8 cellular contexts compared by ENCODE assay signal in genomic region chr15:63048986-63049665, GRCh38. TPM values are rescaled to one million over a fixed set of nuclear protein-coding genes. Genes with fewer than 3 reads are reported as not detected.
A peak's percentile ranks its signal among the peaks of the same experiment; 100 is the strongest.
DNase-seq lines count a peak whose midpoint lies in the region; ATAC-seq and TF ChIP-seq lines count a peak whose summit lies in the region.

No MANE protein-coding gene starts in this region.

- no TSS peak for BruUV-seq in PC-9 (replicated peaks; lab: Mats Ljungman, UMichigan)

- peaks cover 37 to 52% (median 38%) of the 10 kb centered on the region in 11 experiments for H3K27me3 ChIP-seq in BLaER1 treated with 17β-estradiol and CSF1 and Interleukin-3, amounts not matched to agents 10 nM and 100 nM
- H3K27me3 ChIP-seq in PC-9 (ENCODE audit: insufficient read depth, low read depth) = no peaks in the 10 kb centered on the region

- H3K36me3 ChIP-seq in BLaER1 treated with 17β-estradiol and CSF1 and Interleukin-3, amounts not matched to agents 10 nM and 100 nM = no peaks in the 10 kb centered on the region
- peaks cover 49% of the 10 kb centered on the region; the same call in 1 of the 2 replicates for H3K36me3 ChIP-seq in PC-9 (ENCODE audit: low read depth)

- H3F3A ChIP-seq in PC-9 (ENCODE audit: insufficient read depth, low read depth) = peaks cover 34% of the 10 kb centered on the region

- H3K4me3 ChIP-seq in BLaER1 treated with 17β-estradiol and CSF1 and Interleukin-3, amounts not matched to agents 10 nM and 100 nM = peak overlapping the region; percentile 72 to 94 (median 80)
- H3K4me3 ChIP-seq in PC-9 = peak overlapping the region; percentile 80

- peaks cover 11 to 23% (median 16%) of the 10 kb centered on the region in 10 experiments; a peak in 18 of 20 replicates for H3K4me1 ChIP-seq in BLaER1 treated with 17β-estradiol and CSF1 and Interleukin-3, amounts not matched to agents 10 nM and 100 nM
- peaks cover 50% of the 10 kb centered on the region for H3K4me1 ChIP-seq in PC-9 (replicated peaks; ENCODE audit: insufficient read depth)

- H3K9me2 ChIP-seq in PC-9 (ENCODE audit: insufficient read depth) = no peaks in the 10 kb centered on the region

- peak overlapping the region; percentile 63 to 83 (median 75); a peak in 20 of 22 replicates for H3K9ac ChIP-seq in BLaER1 treated with 17β-estradiol and CSF1 and Interleukin-3, amounts not matched to agents 10 nM and 100 nM

- intact Hi-C loops in PC-9 (cut with micrococcal nuclease; ENCODE audit: unreplicated experiment) = loop anchor here (1.0 to 10.0 kb wide), 9 partner anchors 44 to 453 kb away; partner anchors contain the start of genes RPS27L and USP3

- CTCF ChIA-PET in HEK293T (lab: Yijun Ruan, JAX) = interaction anchor here (0.7 to 2.9 kb wide), 5 partner anchors 13 to 123 kb away, joined by 3 to 18 read pairs (median 7); no protein-coding TSS in a partner anchor
- CTCF ChIA-PET in PC-9 (lab: Charles Lee) = interaction anchor here (0.6 to 1.9 kb wide), 4 partner anchors 33 to 597 kb away, joined by 3 to 9 read pairs (median 6); no protein-coding TSS in a partner anchor

- no peak overlapping the region for H2AFZ ChIP-seq in PC-9

- ATAC-seq in GM19324 (IDR thresholded peaks at IDR 0.05; ENCODE audit: low FRiP score, unreplicated experiment) (no peak), HG03439 (IDR thresholded peaks at IDR 0.05; ENCODE audit: unreplicated experiment) (no peak)

- no peaks in the 10 kb centered on the region; a peak in 1 of 22 replicates for H3K9me3 ChIP-seq in BLaER1 treated with 17β-estradiol and CSF1 and Interleukin-3, amounts not matched to agents 10 nM and 100 nM (replicated peaks in 1 of 11)
- no peaks in the 10 kb centered on the region for H3K9me3 ChIP-seq in PC-9 (ENCODE audit: insufficient read depth, low read depth)

- H3K4me2 ChIP-seq in BLaER1 treated with 17β-estradiol and CSF1 and Interleukin-3, amounts not matched to agents 10 nM and 100 nM = peak overlapping the region; percentile 79 to 99 (median 95)
- H3K4me2 ChIP-seq in PC-9 = peak overlapping the region; percentile 98

- POLR2A ChIA-PET in HEK293T (lab: Yijun Ruan, JAX) (no interaction called here), PC-9 (lab: Charles Lee; ENCODE audit: unreplicated experiment) (interaction anchor here (0.6 kb wide), 2 partner anchors 127 to 196 kb away, joined by 9 read pairs; no protein-coding TSS in a partner anchor)

- peaks cover 0 to 16% (median 0%) of the 10 kb centered on the region in 11 experiments; a peak in 7 of 22 replicates for H4K20me1 ChIP-seq in BLaER1 treated with 17β-estradiol and CSF1 and Interleukin-3, amounts not matched to agents 10 nM and 100 nM
- H4K20me1 ChIP-seq in PC-9 (ENCODE audit: insufficient read depth) = peaks cover 6% of the 10 kb centered on the region

- no peak for DNase-seq in HEK293T (ENCODE audit: extremely low spot score)
- DNase-seq in PC-9 = peak in 1 of 2 experiments; percentile 42
- peak; percentile 33 for DNase-seq in activated naive CD4-positive, alpha-beta T cell treated with anti-CD3 and anti-CD28 coated beads, Interleukin-2, amount 50 U/mL, for 16 hours
- peak; percentile 74 for DNase-seq in glomerular visceral epithelial cell (ENCODE audit: extremely low spot score)
- DNase-seq in nucleus accumbens (lab: John Stamatoyannopoulos, UW) = peak in 46 of 56 donors; percentile 13 to 70 (median 42)

- no peak for TF ChIP-seq CTCF in PC-9 (conservative IDR thresholded peaks at IDR 0.05)

- peak overlapping the region in 7 of 11 experiments; percentile 45 to 74 (median 64); a peak in 7 of 22 replicates for H3K27ac ChIP-seq in BLaER1 treated with 17β-estradiol and CSF1 and Interleukin-3, amounts not matched to agents 10 nM and 100 nM
- H3K27ac ChIP-seq in PC-9 = peak overlapping the region; percentile 68; the same call in 1 of the 2 replicates

- H3K79me2 ChIP-seq in PC-9 (ENCODE audit: low read depth) = peaks cover 95% of the 10 kb centered on the region

TF ChIP-seq in HEK293T, 16 proteins besides CTCF, POLR2A, EP300 and RAD21:
- TF ChIP-seq PKNOX1 (IDR thresholded peaks at IDR 0.05) = 0 out of 2 replicates have a peak, but pooled peaks have one; percentile 3
- no peak for TF ChIP-seq CTBP1 (IDR thresholded peaks at IDR 0.05; ENCODE audit: borderline replicate concordance)

RNA-seq across cellular contexts. Expression of gene TPM1, which starts 6.6 kb away (rescaled TPM):
- 174 and 225 TPM in 2 replicates for total RNA-seq in PC-9 (2021)
